ENCODE assay signal across 16 cellular contexts in the genomic region with DNA sequence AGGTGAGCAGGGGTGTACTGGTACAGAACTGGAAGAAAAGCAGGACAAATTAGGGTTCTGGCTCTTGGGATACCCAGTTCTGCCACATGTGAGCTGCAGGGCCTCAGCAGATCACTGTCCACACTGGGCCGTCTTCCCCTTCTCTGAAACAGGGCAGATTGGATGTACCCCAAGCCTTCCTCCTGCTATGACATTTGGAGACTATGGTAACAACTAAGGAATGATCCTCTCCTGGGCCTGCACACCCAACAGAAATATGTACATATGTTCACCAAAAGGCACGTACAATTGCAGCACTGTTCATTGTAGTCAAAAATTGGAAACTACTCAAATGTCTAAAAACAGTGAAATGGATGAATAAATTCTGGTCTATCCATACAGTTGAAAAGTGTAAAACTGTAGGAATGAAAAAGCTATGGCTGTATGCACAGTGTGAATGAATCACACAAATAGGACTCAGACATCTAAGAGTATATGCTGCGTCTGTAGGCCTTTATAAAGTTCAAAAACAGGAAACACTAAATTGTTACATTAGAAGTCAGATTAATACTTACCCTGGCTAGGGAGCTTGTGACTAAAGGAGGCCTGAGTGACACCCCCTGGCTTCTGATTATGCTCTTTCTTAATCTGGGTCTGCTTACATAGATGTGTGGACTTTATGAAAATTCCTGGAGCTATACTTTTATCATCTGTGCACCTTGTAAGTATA.
"Had no signal": no experiment of that assay in that cellular context is flagged by ENCODE, and none has a peak within 500 bp of the region (broad histone marks: within the 10 kb centered on the region; RNA-seq: fewer than 3 reads in every experiment).

No MANE protein-coding gene starts in this region.

- H3K9me3 Mint-ChIP-seq: activated B cell treated with CpG ODN at 0.5 μM for 24 hours; activated naive CD8-positive, alpha-beta T cell treated with anti-CD3 and anti-CD28 coated beads, Interleukin-2, amount 10 ng/mL, durations not matched to agents 7 days and 5 days; activated T-cell treated with anti-CD3 and anti-CD28 coated beads, Interleukin-2, amount 50 U/mL, for 24 hours; memory B cell; natural killer cell; stimulated activated effector memory CD8-positive, alpha-beta T cell treated with anti-CD3 and anti-CD28 coated beads, Interleukin-12 subunit alpha, Interleukin-12 subunit beta, amount 100 ng/mL, for 72 hours had no signal

- ATAC-seq: left ventricle myocardium superior; mucosa of descending colon; natural killer cell; stimulated activated effector memory CD8-positive, alpha-beta T cell treated with anti-CD3 and anti-CD28 coated beads, Interleukin-12 subunit alpha, Interleukin-12 subunit beta, amount 100 ng/mL, for 72 hours had no signal

- H3K27me3 ChIP-seq: cardiac muscle cell, esophagus muscularis mucosa had no signal

- H3K27me3 Mint-ChIP-seq: activated naive CD8-positive, alpha-beta T cell treated with anti-CD3 and anti-CD28 coated beads, Interleukin-2, amount 10 ng/mL, durations not matched to agents 7 days and 5 days; activated T-cell treated with anti-CD3 and anti-CD28 coated beads, Interleukin-2, amount 50 U/mL, for 24 hours had no signal

- H3K27ac Mint-ChIP-seq: activated B cell treated with CpG ODN at 0.5 μM for 24 hours; activated naive CD8-positive, alpha-beta T cell treated with anti-CD3 and anti-CD28 coated beads, Interleukin-2, amount 10 ng/mL, durations not matched to agents 7 days and 5 days; activated T-cell treated with anti-CD3 and anti-CD28 coated beads, Interleukin-2, amount 50 U/mL, for 24 hours; memory B cell; natural killer cell; stimulated activated effector memory CD8-positive, alpha-beta T cell treated with anti-CD3 and anti-CD28 coated beads, Interleukin-12 subunit alpha, Interleukin-12 subunit beta, amount 100 ng/mL, for 72 hours had no signal

- H3K36me3 ChIP-seq: cardiac muscle cell, esophagus muscularis mucosa, thoracic aorta had no signal

- DNase-seq: activated B cell treated with CpG ODN at 0.5 μM for 24 hours; activated CD4-positive, alpha-beta T cell treated with anti-CD3 and anti-CD28 coated beads, Interleukin-2, amount 50 U/mL, for 1 hour; activated effector memory CD4-positive, alpha-beta T cell treated with anti-CD3 and anti-CD28 coated beads, Interleukin-2, amount 50 U/mL, for 16 hours; activated naive CD8-positive, alpha-beta T cell treated with anti-CD3 and anti-CD28 coated beads, Interleukin-2, amount 10 ng/mL, durations not matched to agents 7 days and 5 days; activated T-cell treated with anti-CD3 and anti-CD28 coated beads, Interleukin-2, amount 50 U/mL, for 24 hours; glutamatergic neuron; left ventricle myocardium superior; mucosa of descending colon; natural killer cell; nucleus accumbens; T-helper 2 cell had no signal

- H3K4me3 Mint-ChIP-seq: activated B cell treated with CpG ODN at 0.5 μM for 24 hours; activated naive CD8-positive, alpha-beta T cell treated with anti-CD3 and anti-CD28 coated beads, Interleukin-2, amount 10 ng/mL, durations not matched to agents 7 days and 5 days; activated T-cell treated with anti-CD3 and anti-CD28 coated beads, Interleukin-2, amount 50 U/mL, for 24 hours; memory B cell; natural killer cell; stimulated activated effector memory CD8-positive, alpha-beta T cell treated with anti-CD3 and anti-CD28 coated beads, Interleukin-12 subunit alpha, Interleukin-12 subunit beta, amount 100 ng/mL, for 72 hours had no signal

- H3K4me1 Mint-ChIP-seq: activated B cell treated with CpG ODN at 0.5 μM for 24 hours had no signal

- H3K9me3 ChIP-seq: esophagus muscularis mucosa, mucosa of descending colon, thoracic aorta had no signal

- H3K27ac ChIP-seq: cardiac muscle cell, esophagus muscularis mucosa, thoracic aorta had no signal

- H3K36me3 Mint-ChIP-seq: activated naive CD8-positive, alpha-beta T cell treated with anti-CD3 and anti-CD28 coated beads, Interleukin-2, amount 10 ng/mL, durations not matched to agents 7 days and 5 days; natural killer cell; stimulated activated effector memory CD8-positive, alpha-beta T cell treated with anti-CD3 and anti-CD28 coated beads, Interleukin-12 subunit alpha, Interleukin-12 subunit beta, amount 100 ng/mL, for 72 hours had no signal

- H3K4me3 ChIP-seq: cardiac muscle cell, esophagus muscularis mucosa, mucosa of descending colon, thoracic aorta had no signal
